Comparison of ENCODE assay signal across 8 cellular contexts in the genomic region with DNA sequence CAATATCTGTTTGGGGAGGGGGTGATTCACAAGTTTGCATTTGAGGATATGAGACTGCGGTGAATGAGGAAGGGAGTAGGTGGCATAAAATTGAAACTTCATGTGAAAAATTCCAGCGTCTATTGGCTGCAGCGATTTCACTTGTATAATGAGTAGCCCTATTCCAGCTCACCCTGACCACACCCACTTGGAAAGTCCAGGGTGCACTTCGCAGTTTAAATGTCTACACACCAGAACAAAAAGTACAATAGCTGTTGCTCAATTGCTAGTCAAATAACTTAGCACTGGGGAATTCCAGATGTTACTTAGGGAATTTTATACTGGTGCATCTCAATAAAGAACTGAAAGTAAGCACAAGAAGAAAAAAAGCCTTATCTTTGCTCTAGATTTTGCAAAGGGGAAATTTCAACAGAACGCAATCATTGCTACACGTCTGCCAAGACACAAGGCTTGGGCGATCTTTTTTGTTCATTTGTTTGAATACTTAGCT. TPM values are rescaled to one million over a fixed set of nuclear protein-coding genes. Genes with fewer than 3 reads are reported as not detected.
DNase-seq lines count a peak whose midpoint lies in the region; ATAC-seq and TF ChIP-seq lines count a peak whose summit lies in the region.

No MANE protein-coding gene starts in this region.

- ATAC-seq in GM18502 (IDR thresholded peaks at IDR 0.05; ENCODE audit: poor library complexity, unreplicated experiment) (peak; percentile 52), HG02970 (IDR thresholded peaks at IDR 0.05; ENCODE audit: low FRiP score, unreplicated experiment) (peak; percentile 40)
- ATAC-seq in natural killer cell treated with Interleukin-12 subunit alpha and Interleukin-12 subunit beta and Interleukin-15 and Interleukin-18, amount 100 ng/mL, for 72 hours: peak; percentile 87 to 95

- no peaks in the 10 kb centered on the region for H3K9me3 Mint-ChIP-seq in natural killer cell treated with Interleukin-12 subunit alpha and Interleukin-12 subunit beta and Interleukin-15 and Interleukin-18, amount 100 ng/mL, for 72 hours
- H3K9me3 Mint-ChIP-seq in type B pancreatic cell: no peaks in the 10 kb centered on the region

- H3K4me3 ChIP-seq in coronary artery: peak overlapping the region; percentile 43

- H3K27me3 Mint-ChIP-seq in natural killer cell treated with Interleukin-12 subunit alpha and Interleukin-12 subunit beta and Interleukin-15 and Interleukin-18, amount 100 ng/mL, for 72 hours: no peaks in the 10 kb centered on the region
- peaks cover 7% of the 10 kb centered on the region for H3K27me3 Mint-ChIP-seq in type B pancreatic cell

- H3K27ac Mint-ChIP-seq in natural killer cell treated with Interleukin-12 subunit alpha and Interleukin-12 subunit beta and Interleukin-15 and Interleukin-18, amount 100 ng/mL, for 72 hours: peak overlapping the region; percentile 83 to 97
- peak overlapping the region; percentile 6 for H3K27ac Mint-ChIP-seq in type B pancreatic cell

- peak overlapping the region; percentile 91 for H3K4me3 Mint-ChIP-seq in natural killer cell treated with Interleukin-12 subunit alpha and Interleukin-12 subunit beta and Interleukin-15 and Interleukin-18, amount 100 ng/mL, for 72 hours
- peak overlapping the region; percentile 59 for H3K4me3 Mint-ChIP-seq in type B pancreatic cell

- H3K36me3 Mint-ChIP-seq in natural killer cell treated with Interleukin-12 subunit alpha and Interleukin-12 subunit beta and Interleukin-15 and Interleukin-18, amount 100 ng/mL, for 72 hours: peaks cover 72% of the 10 kb centered on the region
- peaks cover 48% of the 10 kb centered on the region for H3K36me3 Mint-ChIP-seq in type B pancreatic cell

- peak; percentile 32 for DNase-seq in SW480 (ENCODE audit: low spot score)
- DNase-seq in coronary artery (ENCODE audit: low spot score): no peak
- DNase-seq in natural killer cell treated with Interleukin-12 subunit alpha and Interleukin-12 subunit beta and Interleukin-15 and Interleukin-18, amount 100 ng/mL, for 72 hours (ENCODE audit: low spot score): peak; percentile 92
- no peak for DNase-seq in type B pancreatic cell (ENCODE audit: extremely low spot score, unreplicated experiment)
- no peak for DNase-seq in KG1 (lab: John Stamatoyannopoulos, UW)
- DNase-seq in inferior parietal cortex (ENCODE audit: extremely low spot score): no peak

- TF ChIP-seq CTCF in coronary artery (IDR thresholded peaks at IDR 0.05): no peak
- TF ChIP-seq CTCF in type B pancreatic cell (conservative IDR thresholded peaks at IDR 0.05): no peak

- H3K4me1 Mint-ChIP-seq in natural killer cell treated with Interleukin-12 subunit alpha and Interleukin-12 subunit beta and Interleukin-15 and Interleukin-18, amount 100 ng/mL, for 72 hours (ENCODE audit: low read depth in 2 of 2): peaks cover 70 to 78% of the 10 kb centered on the region in 2 donors
- peaks cover 12% of the 10 kb centered on the region for H3K4me1 Mint-ChIP-seq in type B pancreatic cell (ENCODE audit: unreplicated experiment)

- peak overlapping the region in 1 of 2 donors; percentile 11 for H3K27ac ChIP-seq in coronary artery

RNA-seq across cellular contexts. Expression of a gene that starts 6.3 kb away (rescaled TPM):
- total RNA-seq in natural killer cell treated with Interleukin-12 subunit alpha and Interleukin-12 subunit beta and Interleukin-15 and Interleukin-18, amount 100 ng/mL, for 72 hours: 100 to 1,000 TPM; 121 to 244 TPM
- total RNA-seq in type B pancreatic cell (ENCODE audit: low replicate concordance): 15.2 and 54.4 TPM in 2 replicates

Comparison
In these comparisons a context has a peak if more than half of its experiments do, and no peak if none do; other contexts are left out.
1. ATAC-seq: peak in every context shown above with its lines; median percentile 91 in natural killer cell treated with Interleukin-12 subunit alpha and Interleukin-12 subunit beta and Interleukin-15 and Interleukin-18, amount 100 ng/mL, for 72 hours; 52 in GM18502; 40 in HG02970.
2. DNase-seq: peak in SW480 (single experiment) and natural killer cell treated with Interleukin-12 subunit alpha and Interleukin-12 subunit beta and Interleukin-15 and Interleukin-18, amount 100 ng/mL, for 72 hours (single experiment); none in coronary artery (single experiment), type B pancreatic cell (single experiment), KG1 (single experiment) and inferior parietal cortex (single experiment).